10 cellular contexts compared by ENCODE assay signal in genomic region chr21:34874689-34875513, GRCh38.
DNase-seq lines count a peak whose midpoint lies in the region; ATAC-seq and TF ChIP-seq lines count a peak whose summit lies in the region.
"Had no signal": no experiment of that assay in that cellular context is flagged by ENCODE, and none has a peak within 500 bp of the region (broad histone marks: within the 10 kb centered on the region; RNA-seq: fewer than 3 reads in every experiment).

No MANE protein-coding gene starts in this region.

- H3K4me3 ChIP-seq in GM12864 (ENCODE audit: low read depth, low read length): peak overlapping the region; percentile 17; the same call in 1 of the 2 replicates
- peak overlapping the region; percentile 22 for H3K4me3 ChIP-seq in OCI-LY1 (ENCODE audit: low read depth, low read length, poor library complexity, severe bottlenecking)
- H3K4me3 ChIP-seq in neutrophil (ENCODE audit: low read depth in 1 of 2, low read length in 1 of 2): no peak overlapping the region
- no peak overlapping the region for H3K4me3 ChIP-seq in heart right ventricle
- no peak overlapping the region for H3K4me3 ChIP-seq in coronary artery
- H3K4me3 ChIP-seq: gastroesophageal sphincter had no signal

- DNase-seq in GM12864 (ENCODE audit: low read depth) (no peak), DMS 273 (lab: John Stamatoyannopoulos, UW; ENCODE audit: unreplicated experiment) (no peak), heart right ventricle (no peak), coronary artery (ENCODE audit: low spot score) (no peak)

- no peaks in the 10 kb centered on the region for H3K9me2 ChIP-seq in OCI-LY1 (ENCODE audit: low read depth, low read length)

- H3K4me1 ChIP-seq in OCI-LY1 (ENCODE audit: insufficient read depth, low read length, severe bottlenecking) (peaks cover 47% of the 10 kb centered on the region), neutrophil (ENCODE audit: control insufficient read depth in 1 of 2, insufficient read depth in 1 of 2, low read depth in 1 of 2, low read length in 1 of 2) (peaks cover 7 to 10% of the 10 kb centered on the region in 2 experiments), heart right ventricle (peaks cover 0 to 34% (median 0%) of the 10 kb centered on the region in 9 donors)
- H3K4me1 ChIP-seq: gastroesophageal sphincter had no signal

- H3K36me3 ChIP-seq in OCI-LY1 (ENCODE audit: insufficient read depth, low read length) (peaks cover 61% of the 10 kb centered on the region), neutrophil (peaks cover 36% of the 10 kb centered on the region), heart right ventricle (peaks cover 0 to 100% (median 0%) of the 10 kb centered on the region in 9 donors)
- H3K36me3 ChIP-seq: gastroesophageal sphincter had no signal

- ATAC-seq in GM21423 (IDR thresholded peaks at IDR 0.05; ENCODE audit: unreplicated experiment) (peak; percentile 59), heart right ventricle (no peak), HG03342 (IDR thresholded peaks at IDR 0.05; ENCODE audit: unreplicated experiment) (no peak)
- ATAC-seq: gastroesophageal sphincter, HCT116 had no signal

- no peak overlapping the region for H2AFZ ChIP-seq in OCI-LY1 (ENCODE audit: low read length)

- no peaks in the 10 kb centered on the region for H3K79me2 ChIP-seq in OCI-LY1 (ENCODE audit: insufficient read depth, low read length)

- intact Hi-C loops in heart right ventricle (cut with DNase I): no loop called here

- no peaks in the 10 kb centered on the region for H3K9me3 ChIP-seq in OCI-LY1 (ENCODE audit: low read length)
- H3K9me3 ChIP-seq in neutrophil: no peaks in the 10 kb centered on the region
- H3K9me3 ChIP-seq in heart right ventricle: no peaks in the 10 kb centered on the region
- H3K9me3 ChIP-seq: gastroesophageal sphincter had no signal

- H3K4me2 ChIP-seq in OCI-LY1 (ENCODE audit: low read length): peak overlapping the region; percentile 66

- no peaks in the 10 kb centered on the region for H4K20me1 ChIP-seq in OCI-LY1 (ENCODE audit: insufficient read depth, low read length)

- H3K27me3 ChIP-seq in OCI-LY1 (ENCODE audit: insufficient read depth, low read length) (no peaks in the 10 kb centered on the region), neutrophil (no peaks in the 10 kb centered on the region), heart right ventricle (peaks cover 0 to 15% (median 12%) of the 10 kb centered on the region in 7 donors)

- H3F3A ChIP-seq in OCI-LY1 (ENCODE audit: insufficient read depth, low read length): no peaks in the 10 kb centered on the region

- peak overlapping the region; percentile 80 for H3K27ac ChIP-seq in OCI-LY1 (ENCODE audit: low read depth, low read length, poor library complexity, severe bottlenecking)
- peak overlapping the region; percentile 0 for H3K27ac ChIP-seq in neutrophil
- peak overlapping the region in 1 of 10 donors; percentile 7 for H3K27ac ChIP-seq in heart right ventricle
- no peak overlapping the region for H3K27ac ChIP-seq in coronary artery
- H3K27ac ChIP-seq: gastroesophageal sphincter had no signal

- TF ChIP-seq CTCF in GM12864 (IDR thresholded peaks at IDR 0.05; ENCODE audit: low read depth, low read length, missing control alignments) (no peak), OCI-LY1 (IDR thresholded peaks at IDR 0.05; ENCODE audit: low read length) (no peak), neutrophil (IDR thresholded peaks at IDR 0.05) (no peak), heart right ventricle (IDR thresholded peaks at IDR 0.05) (no peak), coronary artery (IDR thresholded peaks at IDR 0.05) (no peak)

- 77 to 80% methylated on average over 8 of the region's 8 CpGs for WGBS in heart right ventricle, 2 donors

- peak overlapping the region; percentile 42 for H3K9ac ChIP-seq in OCI-LY1 (ENCODE audit: low read length)

Comparison
In these comparisons a context has a peak if more than half of its experiments do, and no peak if none do; other contexts are left out.
1. H3K4me3 ChIP-seq: peak in GM12864 (single experiment) and OCI-LY1 (single experiment); none in neutrophil (0 of 2), heart right ventricle (0 of 10) and coronary artery (single experiment).
2. H3K27ac ChIP-seq: peak in OCI-LY1 (single experiment) and neutrophil (single experiment); none in coronary artery (0 of 2).